In genomic region chr16:70693231-70693671, GRCh38 we compare ENCODE assay signal across 10 cellular contexts. TPM values are rescaled to one million over a fixed set of nuclear protein-coding genes. Genes with fewer than 3 reads are reported as not detected.
DNase-seq lines count a peak whose midpoint lies in the region; ATAC-seq, FAIRE-seq and TF ChIP-seq lines count a peak whose summit lies in the region.
"Had no signal": no experiment of that assay in that cellular context is flagged by ENCODE, and none has a peak within 500 bp of the region (broad histone marks: within the 10 kb centered on the region; RNA-seq: fewer than 3 reads in every experiment).

No MANE protein-coding gene starts in this region.

- H3K27me3 Mint-ChIP-seq in activated naive CD8-positive, alpha-beta T cell treated with anti-CD3 and anti-CD28 coated beads, Interleukin-2, amount 50 U/mL, for 24 hours, result no peaks in the 10 kb centered on the region
- H3K27me3 Mint-ChIP-seq: T-cell had no signal

- TF ChIP-seq CTCF in sigmoid colon (IDR thresholded peaks at IDR 0.05), result peak in 1 of 4 experiments; percentile 14

- H3K4me1 Mint-ChIP-seq in activated naive CD8-positive, alpha-beta T cell treated with anti-CD3 and anti-CD28 coated beads, Interleukin-2, amount 50 U/mL, for 24 hours, result peaks cover 25% of the 10 kb centered on the region

- no peak for ATAC-seq in activated naive CD8-positive, alpha-beta T cell treated with anti-CD3 and anti-CD28 coated beads, Interleukin-2, amount 50 U/mL, for 24 hours
- ATAC-seq in left cardiac atrium (peak; percentile 24 to 32), HG03432 (IDR thresholded peaks at IDR 0.05; ENCODE audit: unreplicated experiment) (no peak)
- ATAC-seq: T-cell had no signal

- H3K27me3 ChIP-seq in sigmoid colon (no peaks in the 10 kb centered on the region), small intestine (ENCODE audit: control insufficient read depth in 2 of 2, insufficient read depth in 2 of 2, low read length in 2 of 2) (no peaks in the 10 kb centered on the region)

- H3K4me1 ChIP-seq in sigmoid colon (peaks cover 4 to 100% (median 100%) of the 10 kb centered on the region in 4 donors), small intestine (ENCODE audit: control insufficient read depth in 2 of 2, insufficient read depth in 1 of 2, low read depth in 1 of 2, low read length in 1 of 2) (peaks cover 0 to 5% of the 10 kb centered on the region in 2 donors)

- H3K36me3 ChIP-seq in sigmoid colon (no peaks in the 10 kb centered on the region), small intestine (ENCODE audit: control insufficient read depth in 2 of 2, insufficient read depth in 2 of 2, low read length in 2 of 2) (peaks cover 0 to 2% of the 10 kb centered on the region in 2 donors)

- peak; percentile 71 for DNase-seq in G401 (ENCODE audit: low spot score)
- no peak for DNase-seq in activated naive CD8-positive, alpha-beta T cell treated with anti-CD3 and anti-CD28 coated beads, Interleukin-2, amount 50 U/mL, for 24 hours
- no peak for DNase-seq in left cardiac atrium
- DNase-seq in sigmoid colon, result peak; percentile 93
- no peak for DNase-seq in stimulated activated naive CD4-positive, alpha-beta T cell treated with Interleukin-2 at 50 U/mL for 16 hours (lab: John Stamatoyannopoulos, UW)
- DNase-seq in GDM1 (lab: John Stamatoyannopoulos, UW), result no peak
- DNase-seq in small intestine, result no peak
- DNase-seq: NCI-H2029 treated with DMSO at 0.1 percent for 48 hours, T-cell had no signal

- H3K4me3 ChIP-seq in sigmoid colon (no peak overlapping the region), small intestine (ENCODE audit: low read depth in 1 of 2, low read length in 2 of 2) (no peak overlapping the region)

- intact Hi-C loops in left cardiac atrium (cut with DNase I) (no loop called here), sigmoid colon (cut with DNase I) (no loop called here)

- peaks cover 7% of the 10 kb centered on the region for H3K36me3 Mint-ChIP-seq in activated naive CD8-positive, alpha-beta T cell treated with anti-CD3 and anti-CD28 coated beads, Interleukin-2, amount 50 U/mL, for 24 hours (ENCODE audit: low read depth)

- FAIRE-seq in small intestine (lab: Jason Lieb, UNC), result no peak

- 77 to 89% methylated on average over 18 of the region's 18 CpGs for WGBS in sigmoid colon, 2 donors
- 79 to 89% (median 80%) methylated on average over 17 to 18 of the region's 18 CpGs for WGBS in small intestine, 3 donors

- TF ChIP-seq EP300 in sigmoid colon (IDR thresholded peaks at IDR 0.05), result peak in 3 of 4 donors; percentile 82 to 99 (median 94)

- peak overlapping the region; percentile 95 to 99 (median 98) for H3K27ac ChIP-seq in sigmoid colon
- H3K27ac ChIP-seq in small intestine (ENCODE audit: low read depth in 1 of 2, low read length in 1 of 2), result peak overlapping the region in 1 of 2 donors; percentile 85

- peak; percentile 26 to 65 for TF ChIP-seq POLR2A in sigmoid colon (IDR thresholded peaks at IDR 0.05)

- H3K9me3 ChIP-seq in sigmoid colon (no peaks in the 10 kb centered on the region), small intestine (ENCODE audit: control insufficient read depth, low read depth) (no peaks in the 10 kb centered on the region)

- in situ Hi-C loops in G401 (cut with HindIII; ENCODE audit: low sequenced_read_pairs), result no loop called here

- H3K9me3 Mint-ChIP-seq in activated naive CD8-positive, alpha-beta T cell treated with anti-CD3 and anti-CD28 coated beads, Interleukin-2, amount 50 U/mL, for 24 hours, result no peaks in the 10 kb centered on the region
- H3K9me3 Mint-ChIP-seq: T-cell had no signal

- no peak overlapping the region for H3K4me3 Mint-ChIP-seq in activated naive CD8-positive, alpha-beta T cell treated with anti-CD3 and anti-CD28 coated beads, Interleukin-2, amount 50 U/mL, for 24 hours
- H3K4me3 Mint-ChIP-seq: T-cell had no signal

- peak overlapping the region; percentile 55 for H3K27ac Mint-ChIP-seq in activated naive CD8-positive, alpha-beta T cell treated with anti-CD3 and anti-CD28 coated beads, Interleukin-2, amount 50 U/mL, for 24 hours
- H3K27ac Mint-ChIP-seq: T-cell had no signal

RNA-seq across cellular contexts. Expression of gene MTSS2, which starts 7.4 kb away (rescaled TPM):
- 15.6 and 46.7 TPM in 2 replicates for total RNA-seq in G401 (2014; rRNA removed; shearing (Covaris generic))
- total RNA-seq in left cardiac atrium (10 to 100 TPM; 50.7 to 51.4 TPM), sigmoid colon (10 to 100 TPM; 36.4 to 100.0 (median 60.7) TPM)
- polyA plus RNA-seq in sigmoid colon (10 to 100 TPM in 2 of 3 donors, 1 to 10 TPM in 1; 5.4 to 28.2 (median 10.9) TPM), small intestine (10 to 100 TPM in 1 of 3 donors, 1 to 10 TPM in 2; 2.9 to 15.2 (median 7.3) TPM)

RNA-seq across cellular contexts. Expression of gene IL34, which starts 46.9 kb away (rescaled TPM):
- total RNA-seq in G401 (2014; rRNA removed; shearing (Covaris generic)), result 3.4 and 5.1 TPM in 2 replicates
- total RNA-seq in left cardiac atrium (1 to 10 TPM; 1.4 to 4.0 TPM), sigmoid colon (1 to 10 TPM in 3 of 4 donors, not detected in 1; 3.6 to 5.4 (median 4.6) TPM)
- polyA plus RNA-seq in sigmoid colon (1 to 10 TPM in 2 of 3 donors, not detected in 1; 1.8 to 5.5 TPM), small intestine (1 to 10 TPM in 2 of 3 donors, not detected in 1; 1.5 to 6.5 TPM)

Comparison
In these comparisons a context has a peak if more than half of its experiments do, and no peak if none do; other contexts are left out.
1. DNase-seq: peak in G401 (single experiment) and sigmoid colon (single experiment); none in activated naive CD8-positive, alpha-beta T cell treated with anti-CD3 and anti-CD28 coated beads, Interleukin-2, amount 50 U/mL, for 24 hours (single experiment), left cardiac atrium (single experiment), stimulated activated naive CD4-positive, alpha-beta T cell treated with Interleukin-2 at 50 U/mL for 16 hours (single experiment), GDM1 (single experiment) and small intestine (single experiment).
2. ATAC-seq: peak in left cardiac atrium (2 of 2); none in activated naive CD8-positive, alpha-beta T cell treated with anti-CD3 and anti-CD28 coated beads, Interleukin-2, amount 50 U/mL, for 24 hours (single experiment) and HG03432 (single experiment).